Comparison of ENCODE assay signal across 8 cellular contexts in the genomic region with DNA sequence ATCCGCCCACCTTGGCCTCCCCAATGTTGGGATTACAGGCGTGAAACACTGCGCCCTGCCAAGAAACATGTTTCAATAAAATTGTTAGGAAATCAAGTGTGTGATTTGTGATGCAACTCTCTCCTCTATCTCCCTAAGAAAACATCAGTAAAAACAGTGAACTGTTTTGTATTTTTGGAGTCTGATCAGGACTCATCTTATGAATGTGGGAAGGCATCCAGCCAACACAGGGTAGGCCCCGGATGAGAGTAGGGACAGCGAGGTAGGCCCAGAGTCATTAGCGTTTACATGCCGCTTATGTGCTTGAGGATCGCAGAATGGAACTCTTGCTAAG. TPM values are rescaled to one million over a fixed set of nuclear protein-coding genes. Genes with fewer than 3 reads are reported as not detected.
DNase-seq lines count a peak whose midpoint lies in the region; ATAC-seq and TF ChIP-seq lines count a peak whose summit lies in the region.

No MANE protein-coding gene starts in this region.

- no peaks in the 10 kb centered on the region for H3K9me3 ChIP-seq in CD4-positive, alpha-beta T cell (ENCODE audit: control insufficient read depth, low read length)
- H3K9me3 ChIP-seq in OCI-LY3 (ENCODE audit: insufficient read depth, low read length) (no peaks in the 10 kb centered on the region), endodermal cell (ENCODE audit: control insufficient read depth, low read length) (no peaks in the 10 kb centered on the region), neuron (ENCODE audit: low read length) (no peaks in the 10 kb centered on the region)

- H3K4me1 Mint-ChIP-seq in CD4-positive, alpha-beta T cell (ENCODE audit: low read depth), result peaks cover 63% of the 10 kb centered on the region
- H3K4me1 Mint-ChIP-seq in endodermal cell, result peaks cover 38% of the 10 kb centered on the region

- H3K4me3 ChIP-seq in OCI-LY3 (ENCODE audit: low read length) (peak overlapping the region; percentile 79), endodermal cell (ENCODE audit: low read length) (peak overlapping the region; percentile 93), neuron (ENCODE audit: low read length) (peak overlapping the region; percentile 67)

- H3K9me3 Mint-ChIP-seq in CD4-positive, alpha-beta T cell, result no peaks in the 10 kb centered on the region
- no peaks in the 10 kb centered on the region for H3K9me3 Mint-ChIP-seq in endodermal cell

- TF ChIP-seq CTCF in CD4-positive, alpha-beta T cell (IDR thresholded peaks at IDR 0.05), result no peak
- TF ChIP-seq CTCF in OCI-LY3 (IDR thresholded peaks at IDR 0.05; ENCODE audit: low read depth, low read length), result no peak
- no peak for TF ChIP-seq CTCF in endodermal cell (conservative IDR thresholded peaks at IDR 0.05)

- peak overlapping the region; percentile 83 for H3K9ac ChIP-seq in OCI-LY3 (ENCODE audit: low read length)
- peak overlapping the region; percentile 87 for H3K9ac ChIP-seq in endodermal cell (ENCODE audit: extremely low read depth, low read length, poor library complexity, severe bottlenecking)

- peak overlapping the region; percentile 99 for H3K27ac ChIP-seq in CD4-positive, alpha-beta T cell (ENCODE audit: low read depth, low read length)
- H3K27ac ChIP-seq in OCI-LY3 (ENCODE audit: low read length) (no peak overlapping the region), endodermal cell (ENCODE audit: low read depth, low read length) (no peak overlapping the region)

- H3K4me2 ChIP-seq in OCI-LY3 (ENCODE audit: low read length), result peak overlapping the region; percentile 94

- H3K36me3 Mint-ChIP-seq in CD4-positive, alpha-beta T cell (ENCODE audit: low read depth), result peaks cover 26% of the 10 kb centered on the region
- peaks cover 1% of the 10 kb centered on the region for H3K36me3 Mint-ChIP-seq in endodermal cell (ENCODE audit: low read depth)

- H4K20me1 ChIP-seq in OCI-LY3 (ENCODE audit: insufficient read depth, low read length), result no peaks in the 10 kb centered on the region

- H2AFZ ChIP-seq in OCI-LY3 (ENCODE audit: low read depth, low read length) (no peak overlapping the region), neuron (ENCODE audit: low read depth, low read length) (no peak overlapping the region)

- peak overlapping the region; percentile 100 for H3K4me3 Mint-ChIP-seq in CD4-positive, alpha-beta T cell
- peak overlapping the region; percentile 92 for H3K4me3 Mint-ChIP-seq in endodermal cell

- intact Hi-C loops in CD4-positive, alpha-beta T cell (cut with DNase I, micrococcal nuclease), result loop anchor here (5.0 to 10.0 kb wide), 3 partner anchors 158 to 398 kb away; a partner anchor contains a TSS
- intact Hi-C loops in posterior vena cava (cut with DNase I), result loop anchor here in 1 of 2 donors (5.0 kb wide), 1 partner anchor 49 kb away; a partner anchor contains a TSS

- peaks cover 20% of the 10 kb centered on the region for H3K4me1 ChIP-seq in OCI-LY3 (ENCODE audit: low read length)
- H3K4me1 ChIP-seq in endodermal cell (ENCODE audit: control insufficient read depth, insufficient read depth, low read length), result peaks cover 20% of the 10 kb centered on the region
- H3K4me1 ChIP-seq in neuron (ENCODE audit: insufficient read depth, low read length), result peaks cover 20% of the 10 kb centered on the region

- WGBS in endodermal cell (ENCODE audit: insufficient coverage in 1 of 2, insufficient read length in 1 of 2), 2 experiments, result 89 to 93% methylated on average over 5 to 8 of the region's 8 CpGs

- DNase-seq in CD4-positive, alpha-beta T cell, result no peak
- DNase-seq in endodermal cell (no peak), posterior vena cava (ENCODE audit: low spot score) (no peak), cerebellum (ENCODE audit: low spot score) (no peak), NAMALWA (ENCODE audit: low spot score) (no peak)

- H3K79me2 ChIP-seq in OCI-LY3 (ENCODE audit: low read length), result peaks cover 7% of the 10 kb centered on the region

- H3K36me3 ChIP-seq in OCI-LY3 (replicated peaks; ENCODE audit: low read depth, low read length) (no peaks in the 10 kb centered on the region), endodermal cell (ENCODE audit: control insufficient read depth, insufficient read depth, low read length) (peaks cover 3% of the 10 kb centered on the region), neuron (ENCODE audit: insufficient read depth, low read length) (peaks cover 19% of the 10 kb centered on the region)

- CTCF ChIA-PET in CD4-positive, alpha-beta T cell (lab: Charles Lee), result no interaction called here

- no peak for ATAC-seq in CD4-positive, alpha-beta T cell (ENCODE audit: poor library complexity)
- ATAC-seq in GM21515 (IDR thresholded peaks at IDR 0.05; ENCODE audit: unreplicated experiment), result no peak

- peak overlapping the region; percentile 99 for H3K27ac Mint-ChIP-seq in CD4-positive, alpha-beta T cell
- H3K27ac Mint-ChIP-seq in endodermal cell, result peak overlapping the region; percentile 100

- H3K27me3 ChIP-seq in CD4-positive, alpha-beta T cell (ENCODE audit: control insufficient read depth, insufficient read depth, low read length), result no peaks in the 10 kb centered on the region
- H3K27me3 ChIP-seq in OCI-LY3 (ENCODE audit: low read depth, low read length), result no peaks in the 10 kb centered on the region
- H3K27me3 ChIP-seq in endodermal cell (ENCODE audit: control insufficient read depth, insufficient read depth, low read length, poor library complexity, severe bottlenecking), result no peaks in the 10 kb centered on the region
- no peaks in the 10 kb centered on the region for H3K27me3 ChIP-seq in neuron (ENCODE audit: insufficient read depth, low read length)

- H3K27me3 Mint-ChIP-seq in CD4-positive, alpha-beta T cell, result no peaks in the 10 kb centered on the region
- H3K27me3 Mint-ChIP-seq in endodermal cell (ENCODE audit: insufficient read depth), result no peaks in the 10 kb centered on the region

- POLR2A ChIA-PET in CD4-positive, alpha-beta T cell (lab: Charles Lee), result interaction anchor here (0.9 to 4.9 kb wide), 9 partner anchors 9 to 313 kb away, joined by 3 to 94 read pairs (median 8); a partner anchor contains a TSS

RNA-seq across cellular contexts. Expression of a gene that starts 0.9 kb away (rescaled TPM):
- 10 to 100 TPM; 24.4 to 24.6 TPM for total RNA-seq in CD4-positive, alpha-beta T cell
- 10 to 100 TPM; 21.7 to 28.4 TPM for total RNA-seq in endodermal cell
- polyA plus RNA-seq in endodermal cell (2013, experiment 1 of 2), result 5.8 TPM
- 7.1 TPM for polyA plus RNA-seq in endodermal cell (2013, experiment 2 of 2)
- total RNA-seq in posterior vena cava, result 1 to 10 TPM; 6.8 to 8.7 TPM
- 4.0 TPM for total RNA-seq in cerebellum

RNA-seq across cellular contexts. Expression of a gene that starts 8.3 kb away (rescaled TPM):
- total RNA-seq in CD4-positive, alpha-beta T cell, result 100 to 1,000 TPM; 114 TPM
- total RNA-seq in endodermal cell, result 10 to 100 TPM; 78.4 to 84.2 TPM
- 95.1 TPM for polyA plus RNA-seq in endodermal cell (2013, experiment 1 of 2)
- 88.3 TPM for polyA plus RNA-seq in endodermal cell (2013, experiment 2 of 2)
- total RNA-seq in posterior vena cava, result 10 to 100 TPM; 58.4 to 72.6 TPM
- 117 TPM for total RNA-seq in cerebellum

RNA-seq across cellular contexts. Expression of a gene that starts 29.4 kb away (rescaled TPM):
- 10 to 100 TPM; 49.7 to 50.7 TPM for total RNA-seq in CD4-positive, alpha-beta T cell
- total RNA-seq in endodermal cell (1 to 10 TPM; 4.9 to 5.5 TPM), posterior vena cava (1 to 10 TPM; 7.2 to 9.4 TPM), cerebellum (5.0 TPM)
- 2.8 TPM for polyA plus RNA-seq in endodermal cell (2013, experiment 1 of 2)
- 3.1 TPM for polyA plus RNA-seq in endodermal cell (2013, experiment 2 of 2)

RNA-seq across cellular contexts. Expression of a gene that starts 41.2 kb away (rescaled TPM):
- total RNA-seq in CD4-positive, alpha-beta T cell, result 10 to 100 TPM; 36.7 to 40.2 TPM
- total RNA-seq in endodermal cell (1 to 10 TPM; 6.7 to 6.8 TPM), posterior vena cava (10 to 100 TPM; 21.1 to 28.8 TPM), cerebellum (3.1 TPM)
- polyA plus RNA-seq in endodermal cell (2013, experiment 1 of 2), result 4.8 TPM
- polyA plus RNA-seq in endodermal cell (2013, experiment 2 of 2), result 3.8 TPM

RNA-seq across cellular contexts. Expression of a gene that starts 47.8 kb away (rescaled TPM):
- 10 to 100 TPM; 17.4 to 21.7 TPM for total RNA-seq in CD4-positive, alpha-beta T cell
- total RNA-seq in endodermal cell, result 10 to 100 TPM; 40.7 to 41.9 TPM
- 32.6 TPM for polyA plus RNA-seq in endodermal cell (2013, experiment 1 of 2)
- polyA plus RNA-seq in endodermal cell (2013, experiment 2 of 2), result 27.3 TPM
- 10 to 100 TPM; 40.0 to 51.0 TPM for total RNA-seq in posterior vena cava
- 15.1 TPM for total RNA-seq in cerebellum
